In genomic region chr3:149016669-149017541, GRCh38 we compare ENCODE assay signal across 12 cellular contexts. TPM values are rescaled to one million over a fixed set of nuclear protein-coding genes. Genes with fewer than 3 reads are reported as not detected.
A peak's percentile ranks its signal among the peaks of the same experiment; 100 is the strongest.
DNase-seq lines count a peak whose midpoint lies in the region; ATAC-seq, FAIRE-seq and TF ChIP-seq lines count a peak whose summit lies in the region.
"Had no signal": no experiment of that assay in that cellular context is flagged by ENCODE, and none has a peak within 500 bp of the region (broad histone marks: within the 10 kb centered on the region; RNA-seq: fewer than 3 reads in every experiment).

No MANE protein-coding gene starts in this region.

- H3K27ac Mint-ChIP-seq in T-helper 1 cell treated with Interleukin-12 subunit alpha and Interleukin-12 subunit beta and Interleukin-4 antibody, amounts not matched to agents 30 μg/mL and 1 μg/mL, for 36 hours: peak overlapping the region; percentile 45
- no peak overlapping the region for H3K27ac Mint-ChIP-seq in activated naive CD8-positive, alpha-beta T cell treated with anti-CD3 and anti-CD28 coated beads, Interleukin-2, amount 50 U/mL, for 24 hours
- H3K27ac Mint-ChIP-seq in stimulated activated naive CD8-positive, alpha-beta T cell treated with anti-CD3 and anti-CD28 coated beads, Interleukin-15, Interleukin-2, amounts not matched to agents 100 ng/mL and 50 ng/mL, for 24 hours: peak overlapping the region; percentile 45
- H3K27ac Mint-ChIP-seq in stimulated activated naive B cell treated with anti-CD40 and anti-IgM and Interleukin-4, amounts not matched to agents 10 μg/mL and 1 μg/mL and 100 μg/mL, for 72 hours: no peak overlapping the region
- H3K27ac Mint-ChIP-seq: dendritic cell treated with granulocyte-macrophage colony-stimulating factor and Interleukin-4, amounts not matched to agents 40 ng/mL and 50 ng/mL, for 4 days had no signal

- TF ChIP-seq CTCF in heart right ventricle (IDR thresholded peaks at IDR 0.05): no peak

- H3K9me3 ChIP-seq in heart right ventricle (no peaks in the 10 kb centered on the region), small intestine (ENCODE audit: control insufficient read depth, low read depth) (no peaks in the 10 kb centered on the region)
- H3K9me3 ChIP-seq: A549 had no signal

- peaks cover 6 to 74% (median 50%) of the 10 kb centered on the region in 9 donors for H3K4me1 ChIP-seq in heart right ventricle
- no peaks in the 10 kb centered on the region for H3K4me1 ChIP-seq in small intestine (ENCODE audit: control insufficient read depth in 2 of 2, insufficient read depth in 1 of 2, low read depth in 1 of 2, low read length in 1 of 2)
- H3K4me1 ChIP-seq: A549 had no signal

- intact Hi-C loops in heart right ventricle (cut with DNase I): loop anchor here in 1 of 10 donors (5.0 to 10.0 kb wide), 2 partner anchors 40 to 62 kb away; no protein-coding TSS in a partner anchor

- H3K4me3 Mint-ChIP-seq in T-helper 1 cell treated with Interleukin-12 subunit alpha and Interleukin-12 subunit beta and Interleukin-4 antibody, amounts not matched to agents 30 μg/mL and 1 μg/mL, for 36 hours: no peak overlapping the region
- H3K4me3 Mint-ChIP-seq in activated naive CD8-positive, alpha-beta T cell treated with anti-CD3 and anti-CD28 coated beads, Interleukin-2, amount 50 U/mL, for 24 hours: no peak overlapping the region
- H3K4me3 Mint-ChIP-seq in stimulated activated naive CD8-positive, alpha-beta T cell treated with anti-CD3 and anti-CD28 coated beads, Interleukin-15, Interleukin-2, amounts not matched to agents 100 ng/mL and 50 ng/mL, for 24 hours: no peak overlapping the region
- H3K4me3 Mint-ChIP-seq in stimulated activated naive B cell treated with anti-CD40 and anti-IgM and Interleukin-4, amounts not matched to agents 10 μg/mL and 1 μg/mL and 100 μg/mL, for 72 hours: no peak overlapping the region
- H3K4me3 Mint-ChIP-seq: dendritic cell treated with granulocyte-macrophage colony-stimulating factor and Interleukin-4, amounts not matched to agents 40 ng/mL and 50 ng/mL, for 4 days had no signal

- no peaks in the 10 kb centered on the region for H3K27me3 Mint-ChIP-seq in T-helper 1 cell treated with Interleukin-12 subunit alpha and Interleukin-12 subunit beta and Interleukin-4 antibody, amounts not matched to agents 30 μg/mL and 1 μg/mL, for 36 hours (ENCODE audit: low read depth)
- no peaks in the 10 kb centered on the region for H3K27me3 Mint-ChIP-seq in activated naive CD8-positive, alpha-beta T cell treated with anti-CD3 and anti-CD28 coated beads, Interleukin-2, amount 50 U/mL, for 24 hours
- H3K27me3 Mint-ChIP-seq in stimulated activated naive CD8-positive, alpha-beta T cell treated with anti-CD3 and anti-CD28 coated beads, Interleukin-15, Interleukin-2, amounts not matched to agents 100 ng/mL and 50 ng/mL, for 24 hours: no peaks in the 10 kb centered on the region
- H3K27me3 Mint-ChIP-seq in stimulated activated naive B cell treated with anti-CD40 and anti-IgM and Interleukin-4, amounts not matched to agents 10 μg/mL and 1 μg/mL and 100 μg/mL, for 72 hours: no peaks in the 10 kb centered on the region
- H3K27me3 Mint-ChIP-seq: dendritic cell treated with granulocyte-macrophage colony-stimulating factor and Interleukin-4, amounts not matched to agents 40 ng/mL and 50 ng/mL, for 4 days had no signal

- peaks cover 0 to 74% (median 10%) of the 10 kb centered on the region in 9 donors for H3K36me3 ChIP-seq in heart right ventricle
- H3K36me3 ChIP-seq in small intestine (ENCODE audit: control insufficient read depth in 2 of 2, insufficient read depth in 2 of 2, low read length in 2 of 2): peaks cover 0 to 6% of the 10 kb centered on the region in 2 donors

- peak; percentile 53 for ATAC-seq in activated naive CD8-positive, alpha-beta T cell treated with anti-CD3 and anti-CD28 coated beads, Interleukin-2, amount 50 U/mL, for 24 hours
- ATAC-seq in heart right ventricle: peak; percentile 31 to 65 (median 50)
- ATAC-seq in stimulated activated naive B cell treated with anti-CD40 and anti-IgM and Interleukin-4, amounts not matched to agents 10 μg/mL and 1 μg/mL and 100 μg/mL, for 72 hours (replicated peaks): no peak

- H3K36me3 Mint-ChIP-seq in T-helper 1 cell treated with Interleukin-12 subunit alpha and Interleukin-12 subunit beta and Interleukin-4 antibody, amounts not matched to agents 30 μg/mL and 1 μg/mL, for 36 hours (ENCODE audit: low read depth): peaks cover 34% of the 10 kb centered on the region
- peaks cover 26% of the 10 kb centered on the region for H3K36me3 Mint-ChIP-seq in activated naive CD8-positive, alpha-beta T cell treated with anti-CD3 and anti-CD28 coated beads, Interleukin-2, amount 50 U/mL, for 24 hours (ENCODE audit: low read depth)
- peaks cover 49% of the 10 kb centered on the region for H3K36me3 Mint-ChIP-seq in stimulated activated naive CD8-positive, alpha-beta T cell treated with anti-CD3 and anti-CD28 coated beads, Interleukin-15, Interleukin-2, amounts not matched to agents 100 ng/mL and 50 ng/mL, for 24 hours (ENCODE audit: low read depth)
- peaks cover 39 to 48% of the 10 kb centered on the region in 2 donors for H3K36me3 Mint-ChIP-seq in stimulated activated naive B cell treated with anti-CD40 and anti-IgM and Interleukin-4, amounts not matched to agents 10 μg/mL and 1 μg/mL and 100 μg/mL, for 72 hours

- H3K27ac ChIP-seq in heart right ventricle (peak overlapping the region in 9 of 10 donors; percentile 23 to 65 (median 55)), small intestine (ENCODE audit: low read depth in 1 of 2, low read length in 1 of 2) (peak overlapping the region in 1 of 2 donors; percentile 51)
- H3K27ac ChIP-seq: A549 had no signal

- FAIRE-seq in small intestine (lab: Jason Lieb, UNC): no peak
- FAIRE-seq: A549, TTC549 had no signal

- H3K4me3 ChIP-seq in heart right ventricle (no peak overlapping the region), small intestine (ENCODE audit: low read depth in 1 of 2, low read length in 2 of 2) (no peak overlapping the region)
- H3K4me3 ChIP-seq: A549 had no signal

- WGBS in heart right ventricle, 2 donors: 40 to 58% methylated on average over 9 of the region's 9 CpGs
- 78 to 90% (median 81%) methylated on average over 9 of the region's 9 CpGs for WGBS in small intestine, 3 donors

- no peak for DNase-seq in T-helper 1 cell
- no peak for DNase-seq in activated naive CD8-positive, alpha-beta T cell treated with anti-CD3 and anti-CD28 coated beads, Interleukin-2, amount 50 U/mL, for 24 hours
- DNase-seq in heart right ventricle: no peak
- no peak for DNase-seq in NCI-H2081 (lab: John Stamatoyannopoulos, UW)
- DNase-seq in small intestine: no peak
- DNase-seq in stimulated activated naive B cell treated with anti-CD40 and anti-IgM and Interleukin-4, amounts not matched to agents 10 μg/mL and 1 μg/mL and 100 μg/mL, for 72 hours: no peak
- DNase-seq: NCI-H1930 had no signal

- H3K27me3 ChIP-seq in heart right ventricle: no peaks in the 10 kb centered on the region
- H3K27me3 ChIP-seq in small intestine (ENCODE audit: control insufficient read depth in 2 of 2, insufficient read depth in 2 of 2, low read length in 2 of 2): no peaks in the 10 kb centered on the region

- H3K9me3 Mint-ChIP-seq in T-helper 1 cell treated with Interleukin-12 subunit alpha and Interleukin-12 subunit beta and Interleukin-4 antibody, amounts not matched to agents 30 μg/mL and 1 μg/mL, for 36 hours: no peaks in the 10 kb centered on the region
- H3K9me3 Mint-ChIP-seq in activated naive CD8-positive, alpha-beta T cell treated with anti-CD3 and anti-CD28 coated beads, Interleukin-2, amount 50 U/mL, for 24 hours: no peaks in the 10 kb centered on the region
- no peaks in the 10 kb centered on the region for H3K9me3 Mint-ChIP-seq in stimulated activated naive CD8-positive, alpha-beta T cell treated with anti-CD3 and anti-CD28 coated beads, Interleukin-15, Interleukin-2, amounts not matched to agents 100 ng/mL and 50 ng/mL, for 24 hours
- peaks cover 0 to 2% of the 10 kb centered on the region in 2 donors for H3K9me3 Mint-ChIP-seq in stimulated activated naive B cell treated with anti-CD40 and anti-IgM and Interleukin-4, amounts not matched to agents 10 μg/mL and 1 μg/mL and 100 μg/mL, for 72 hours
- H3K9me3 Mint-ChIP-seq: dendritic cell treated with granulocyte-macrophage colony-stimulating factor and Interleukin-4, amounts not matched to agents 40 ng/mL and 50 ng/mL, for 4 days had no signal

- H3K4me1 Mint-ChIP-seq in T-helper 1 cell treated with Interleukin-12 subunit alpha and Interleukin-12 subunit beta and Interleukin-4 antibody, amounts not matched to agents 30 μg/mL and 1 μg/mL, for 36 hours (ENCODE audit: low read depth): peaks cover 15% of the 10 kb centered on the region
- H3K4me1 Mint-ChIP-seq in activated naive CD8-positive, alpha-beta T cell treated with anti-CD3 and anti-CD28 coated beads, Interleukin-2, amount 50 U/mL, for 24 hours: peaks cover 16% of the 10 kb centered on the region
- peaks cover 15% of the 10 kb centered on the region for H3K4me1 Mint-ChIP-seq in stimulated activated naive CD8-positive, alpha-beta T cell treated with anti-CD3 and anti-CD28 coated beads, Interleukin-15, Interleukin-2, amounts not matched to agents 100 ng/mL and 50 ng/mL, for 24 hours (ENCODE audit: low read depth)
- H3K4me1 Mint-ChIP-seq in stimulated activated naive B cell treated with anti-CD40 and anti-IgM and Interleukin-4, amounts not matched to agents 10 μg/mL and 1 μg/mL and 100 μg/mL, for 72 hours: no peaks in the 10 kb centered on the region

RNA-seq across cellular contexts. Expression of gene GYG1, which starts 25.6 kb away (rescaled TPM):
- total RNA-seq in heart right ventricle: 100 to 1,000 TPM; 126 to 210 (median 157) TPM
- polyA plus RNA-seq in heart right ventricle (100 to 1,000 TPM in 1 of 2 donors, 10 to 100 TPM in 1; 56.5 to 156 TPM), small intestine (10 to 100 TPM; 11.9 to 28.3 (median 23.2) TPM)

Comparison
In these comparisons a context has a peak if more than half of its experiments do, and no peak if none do; other contexts are left out.
1. H3K27ac Mint-ChIP-seq: peak in T-helper 1 cell treated with Interleukin-12 subunit alpha and Interleukin-12 subunit beta and Interleukin-4 antibody, amounts not matched to agents 30 μg/mL and 1 μg/mL, for 36 hours (single experiment) and stimulated activated naive CD8-positive, alpha-beta T cell treated with anti-CD3 and anti-CD28 coated beads, Interleukin-15, Interleukin-2, amounts not matched to agents 100 ng/mL and 50 ng/mL, for 24 hours (single experiment); none in activated naive CD8-positive, alpha-beta T cell treated with anti-CD3 and anti-CD28 coated beads, Interleukin-2, amount 50 U/mL, for 24 hours (single experiment) and stimulated activated naive B cell treated with anti-CD40 and anti-IgM and Interleukin-4, amounts not matched to agents 10 μg/mL and 1 μg/mL and 100 μg/mL, for 72 hours (single experiment).
2. ATAC-seq: peak in activated naive CD8-positive, alpha-beta T cell treated with anti-CD3 and anti-CD28 coated beads, Interleukin-2, amount 50 U/mL, for 24 hours (single experiment) and heart right ventricle (8 of 8); none in stimulated activated naive B cell treated with anti-CD40 and anti-IgM and Interleukin-4, amounts not matched to agents 10 μg/mL and 1 μg/mL and 100 μg/mL, for 72 hours (0 of 2).